Comparison of ENCODE assay signal across 13 cellular contexts in genomic region chr16:12547608-12547922, GRCh38.
DNase-seq lines count a peak whose midpoint lies in the region; ATAC-seq lines count a peak whose summit lies in the region.
"Had no signal": no experiment of that assay in that cellular context is flagged by ENCODE, and none has a peak within 500 bp of the region (broad histone marks: within the 10 kb centered on the region; RNA-seq: fewer than 3 reads in every experiment).

No MANE protein-coding gene starts in this region.

- H3K4me3 Mint-ChIP-seq in activated T-helper 2 cell treated with anti-CD3 and anti-CD28 coated beads, Interferon-gamma antibody, Interleukin-2, Interleukin-4, amounts not matched to agents 10 μg/mL and 5 μg/mL and 100 μg/mL, durations not matched to agents 14 hours and 24 hours and 36 hours (ENCODE audit: low read depth), result no peak overlapping the region
- H3K4me3 Mint-ChIP-seq: nephron had no signal

- ATAC-seq in GM21528 (IDR thresholded peaks at IDR 0.05; ENCODE audit: low FRiP score, unreplicated experiment) (peak; percentile 26), HG03175 (IDR thresholded peaks at IDR 0.05; ENCODE audit: unreplicated experiment) (peak; percentile 22)
- ATAC-seq: sciatic nerve had no signal

- peaks cover 9% of the 10 kb centered on the region for H3K36me3 Mint-ChIP-seq in activated T-helper 2 cell treated with anti-CD3 and anti-CD28 coated beads, Interferon-gamma antibody, Interleukin-2, Interleukin-4, amounts not matched to agents 10 μg/mL and 5 μg/mL and 100 μg/mL, durations not matched to agents 14 hours and 24 hours and 36 hours (ENCODE audit: low read depth)

- H3K9me3 Mint-ChIP-seq in activated T-helper 2 cell treated with anti-CD3 and anti-CD28 coated beads, Interferon-gamma antibody, Interleukin-2, Interleukin-4, amounts not matched to agents 10 μg/mL and 5 μg/mL and 100 μg/mL, durations not matched to agents 14 hours and 24 hours and 36 hours, result no peaks in the 10 kb centered on the region
- H3K9me3 Mint-ChIP-seq: nephron had no signal

- intact Hi-C loops in activated T-helper 2 cell treated with anti-CD3 and anti-CD28 coated beads, Interferon-gamma antibody, Interleukin-2, Interleukin-4, amounts not matched to agents 10 μg/mL and 5 μg/mL and 100 μg/mL, durations not matched to agents 14 hours and 24 hours and 36 hours (cut with micrococcal nuclease), result no loop called here

- no peaks in the 10 kb centered on the region for H3K27me3 Mint-ChIP-seq in activated T-helper 2 cell treated with anti-CD3 and anti-CD28 coated beads, Interferon-gamma antibody, Interleukin-2, Interleukin-4, amounts not matched to agents 10 μg/mL and 5 μg/mL and 100 μg/mL, durations not matched to agents 14 hours and 24 hours and 36 hours (ENCODE audit: low read depth)

- H3K27ac Mint-ChIP-seq in activated T-helper 2 cell treated with anti-CD3 and anti-CD28 coated beads, Interferon-gamma antibody, Interleukin-2, Interleukin-4, amounts not matched to agents 10 μg/mL and 5 μg/mL and 100 μg/mL, durations not matched to agents 14 hours and 24 hours and 36 hours, result no peak overlapping the region
- H3K27ac Mint-ChIP-seq: nephron had no signal

- DNase-seq in NCI-H2107 treated with DMSO at 0.1 percent for 48 hours (lab: John Stamatoyannopoulos, UW; ENCODE audit: unreplicated experiment) (peak; percentile 22), NCI-H2107 (lab: John Stamatoyannopoulos, UW) (no peak), myocyte (ENCODE audit: low read depth) (peak; percentile 31), hippocampal formation (lab: John Stamatoyannopoulos, UW) (no peak), NCI-H345 (lab: John Stamatoyannopoulos, UW) (no peak)
- no peak for DNase-seq in activated T-helper 2 cell treated with anti-CD3 and anti-CD28 coated beads, Interferon-gamma antibody, Interleukin-2, Interleukin-4, amounts not matched to agents 10 μg/mL and 5 μg/mL and 100 μg/mL, durations not matched to agents 14 hours and 24 hours and 36 hours (ENCODE audit: low spot score)
- DNase-seq: activated effector memory CD4-positive, alpha-beta T cell treated with Interleukin-2 at 50 U/mL for 16 hours; NCI-H510A; tibial artery had no signal

- H3K4me1 Mint-ChIP-seq in activated T-helper 2 cell treated with anti-CD3 and anti-CD28 coated beads, Interferon-gamma antibody, Interleukin-2, Interleukin-4, amounts not matched to agents 10 μg/mL and 5 μg/mL and 100 μg/mL, durations not matched to agents 14 hours and 24 hours and 36 hours (ENCODE audit: low read depth), result peaks cover 61% of the 10 kb centered on the region

Comparison
In these comparisons a context has a peak if more than half of its experiments do, and no peak if none do; other contexts are left out.
1. DNase-seq: peak in NCI-H2107 treated with DMSO at 0.1 percent for 48 hours (single experiment) and myocyte (single experiment); none in NCI-H2107 (single experiment), activated T-helper 2 cell treated with anti-CD3 and anti-CD28 coated beads, Interferon-gamma antibody, Interleukin-2, Interleukin-4, amounts not matched to agents 10 μg/mL and 5 μg/mL and 100 μg/mL, durations not matched to agents 14 hours and 24 hours and 36 hours (single experiment), hippocampal formation (0 of 2) and NCI-H345 (single experiment).